Comparison of ENCODE assay signal across 14 cellular contexts in the genomic region with DNA sequence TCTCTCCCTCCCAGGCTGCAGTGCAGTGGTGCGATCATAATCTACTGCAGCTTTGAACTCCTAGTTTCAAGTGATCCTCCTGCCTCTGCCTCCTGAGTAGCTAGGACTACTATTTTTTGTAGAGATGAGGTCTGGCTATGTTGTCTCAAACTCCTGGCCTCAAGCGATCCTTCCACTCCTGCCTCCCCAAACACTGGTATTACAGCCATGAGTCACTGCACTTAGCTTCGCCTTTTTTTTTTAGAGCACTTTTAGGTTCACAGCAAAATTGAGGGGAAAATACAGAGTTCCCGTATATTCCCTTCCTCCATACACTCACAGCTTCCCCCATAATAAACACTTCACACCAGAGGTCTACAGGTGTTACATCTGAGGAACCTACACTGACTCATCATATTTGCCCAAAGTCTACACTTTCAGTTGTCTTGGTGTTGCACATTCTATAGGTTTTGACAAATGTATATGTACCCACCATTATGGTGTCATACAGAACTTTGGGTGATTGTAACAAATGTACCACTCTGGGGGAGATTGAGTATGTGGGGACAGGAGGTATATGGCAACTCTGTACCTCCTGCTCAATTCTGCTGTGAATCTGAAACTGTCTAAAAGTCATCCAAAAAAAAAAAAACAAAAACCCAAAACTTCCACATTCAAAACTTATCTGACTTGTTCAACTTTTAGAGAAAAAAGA. TPM values are rescaled to one million over a fixed set of nuclear protein-coding genes. Genes with fewer than 3 reads are reported as not detected.
DNase-seq lines count a peak whose midpoint lies in the region; TF ChIP-seq lines count a peak whose summit lies in the region.
"Had no signal": no experiment of that assay in that cellular context is flagged by ENCODE, and none has a peak within 500 bp of the region (broad histone marks: within the 10 kb centered on the region; RNA-seq: fewer than 3 reads in every experiment).

No MANE protein-coding gene starts in this region.

- no peaks in the 10 kb centered on the region for H3K9me3 ChIP-seq in HEK293 (ENCODE audit: control insufficient read depth, insufficient read depth, low read depth, low read length)
- no peaks in the 10 kb centered on the region for H3K9me3 ChIP-seq in mesenchymal stem cell (ENCODE audit: control insufficient read depth, low read length)
- H3K9me3 ChIP-seq: tibial nerve had no signal

- no peaks in the 10 kb centered on the region for H3K9me3 Mint-ChIP-seq in activated CD4-positive, alpha-beta T cell treated with anti-CD3 and anti-CD28 coated beads, Interleukin-2, amount 10 ng/mL, durations not matched to agents 24 days and 14 days
- H3K9me3 Mint-ChIP-seq: T-cell had no signal

- H3K27ac ChIP-seq in HEK293 (ENCODE audit: extremely low read depth, low read depth, low read length) (no peak overlapping the region), mesenchymal stem cell (ENCODE audit: low read length, poor library complexity, severe bottlenecking) (no peak overlapping the region)
- H3K27ac ChIP-seq: tibial nerve had no signal

- H3K4me3 ChIP-seq in HEK293 (ENCODE audit: low read depth, low read length) (no peak overlapping the region), mesenchymal stem cell (ENCODE audit: insufficient read depth in 1 of 2, low read depth in 1 of 2, low read length in 2 of 2) (no peak overlapping the region)
- H3K4me3 ChIP-seq: tibial nerve had no signal

- H3K4me1 ChIP-seq in HEK293 (ENCODE audit: control insufficient read depth, insufficient read depth, low read length) (no peaks in the 10 kb centered on the region), mesenchymal stem cell (ENCODE audit: control insufficient read depth, insufficient read depth, low read depth, low read length) (no peaks in the 10 kb centered on the region)
- H3K4me1 ChIP-seq: tibial nerve had no signal

- TF ChIP-seq CTCF in HEK293 (tag by site-specific recombination; IDR thresholded peaks at IDR 0.05) (no peak), GM10248 (IDR thresholded peaks at IDR 0.05; ENCODE audit: control extremely low read depth, extremely low read depth, low read depth, missing control alignments) (no peak)

- H2AK5ac ChIP-seq in mesenchymal stem cell (ENCODE audit: low read length, severe bottlenecking) = no peak overlapping the region

- H2BK5ac ChIP-seq in mesenchymal stem cell (ENCODE audit: low read depth, low read length, poor library complexity, severe bottlenecking) = no peak overlapping the region

- no peak overlapping the region for H3K4me3 Mint-ChIP-seq in activated CD4-positive, alpha-beta T cell treated with anti-CD3 and anti-CD28 coated beads, Interleukin-2, amount 10 ng/mL, durations not matched to agents 24 days and 14 days
- H3K4me3 Mint-ChIP-seq: T-cell had no signal

- no peak overlapping the region for H3K23ac ChIP-seq in mesenchymal stem cell (ENCODE audit: low read length in 2 of 2)

- no peak overlapping the region for H2AFZ ChIP-seq in mesenchymal stem cell (ENCODE audit: low read depth, low read length)

- H4K91ac ChIP-seq in mesenchymal stem cell (ENCODE audit: low read length) = no peak overlapping the region

- H2BK12ac ChIP-seq in mesenchymal stem cell (ENCODE audit: low read length in 2 of 2) = no peak overlapping the region

- H3K4ac ChIP-seq in mesenchymal stem cell (ENCODE audit: low read depth in 1 of 2, low read length in 2 of 2) = no peak overlapping the region

- H3K14ac ChIP-seq in mesenchymal stem cell (ENCODE audit: low read length in 2 of 2) = no peak overlapping the region

- intact Hi-C loops in activated CD4-positive, alpha-beta T cell treated with anti-CD3 and anti-CD28 coated beads, Interleukin-2, amount 10 ng/mL, durations not matched to agents 24 days and 14 days (cut with micrococcal nuclease) = no loop called here

- peak overlapping the region; percentile 30 for H3K27ac Mint-ChIP-seq in activated CD4-positive, alpha-beta T cell treated with anti-CD3 and anti-CD28 coated beads, Interleukin-2, amount 10 ng/mL, durations not matched to agents 24 days and 14 days
- H3K27ac Mint-ChIP-seq: T-cell had no signal

- peaks cover 0 to 26% of the 10 kb centered on the region in 2 experiments; a peak in 2 of 3 replicates for H3K36me3 ChIP-seq in HEK293 (ENCODE audit: control insufficient read depth in 2 of 2, insufficient read depth in 1 of 2, low read length in 2 of 2)
- H3K36me3 ChIP-seq in mesenchymal stem cell (ENCODE audit: control insufficient read depth in 1 of 2, insufficient read depth in 2 of 2, low read depth in 1 of 2, low read length in 2 of 2) = peaks cover 26 to 28% of the 10 kb centered on the region in 2 experiments

- H4K8ac ChIP-seq in mesenchymal stem cell (ENCODE audit: low read length) = no peak overlapping the region

- H3K4me2 ChIP-seq in mesenchymal stem cell (ENCODE audit: low read length, poor library complexity, severe bottlenecking) = no peak overlapping the region

- H3K36me3 Mint-ChIP-seq in activated CD4-positive, alpha-beta T cell treated with anti-CD3 and anti-CD28 coated beads, Interleukin-2, amount 10 ng/mL, durations not matched to agents 24 days and 14 days (ENCODE audit: low read depth) = peaks cover 24% of the 10 kb centered on the region

- H3K9ac ChIP-seq in mesenchymal stem cell (ENCODE audit: low read length) = no peak overlapping the region

- peaks cover 7% of the 10 kb centered on the region for H3K4me1 Mint-ChIP-seq in activated CD4-positive, alpha-beta T cell treated with anti-CD3 and anti-CD28 coated beads, Interleukin-2, amount 10 ng/mL, durations not matched to agents 24 days and 14 days
- H3K4me1 Mint-ChIP-seq: T-cell had no signal

- H3K27me3 ChIP-seq in mesenchymal stem cell (ENCODE audit: control insufficient read depth in 1 of 2, insufficient read depth in 1 of 2, low read length in 2 of 2) = peaks cover 0 to 4% of the 10 kb centered on the region in 2 experiments
- H3K27me3 ChIP-seq: tibial nerve had no signal

- no peaks in the 10 kb centered on the region for H3K27me3 Mint-ChIP-seq in activated CD4-positive, alpha-beta T cell treated with anti-CD3 and anti-CD28 coated beads, Interleukin-2, amount 10 ng/mL, durations not matched to agents 24 days and 14 days
- H3K27me3 Mint-ChIP-seq: T-cell had no signal

- CTCF ChIA-PET in HEK293 (lab: Yijun Ruan, JAX) (interaction anchor here (1.5 to 1.6 kb wide), 2 partner anchors 10 to 13 kb away, joined by 4 to 6 read pairs; no protein-coding TSS in a partner anchor), GM10248 (lab: Yijun Ruan, JAX) (interaction anchor here (3.2 to 4.3 kb wide), 2 partner anchors 9 to 14 kb away, joined by 10 to 19 read pairs; a partner anchor contains a TSS)

- H3K79me1 ChIP-seq in mesenchymal stem cell (replicated peaks; ENCODE audit: low read length, poor library complexity, severe bottlenecking) = no peaks in the 10 kb centered on the region

- WGBS in mesenchymal stem cell = 81% methylated on average over 3 of the region's 4 CpGs

- POLR2A ChIA-PET in HEK293 (lab: Yijun Ruan, JAX) (interaction anchor here (0.7 to 0.9 kb wide), 2 partner anchors 14 to 108 kb away, joined by 3 read pairs; no protein-coding TSS in a partner anchor), GM10248 (lab: Yijun Ruan, JAX) (interaction anchor here (0.7 kb wide), 1 partner anchor 282 kb away, joined by 6 read pairs; no protein-coding TSS in a partner anchor)

- no peak overlapping the region for H2BK15ac ChIP-seq in mesenchymal stem cell (ENCODE audit: low read depth, poor library complexity, severe bottlenecking)

- no peak overlapping the region for H3K18ac ChIP-seq in mesenchymal stem cell (ENCODE audit: low read depth in 1 of 2, low read length in 2 of 2)

- no peak for DNase-seq in activated CD4-positive, alpha-beta T cell treated with anti-CD3 and anti-CD28 coated beads, Interleukin-2, amount 10 ng/mL, durations not matched to agents 24 days and 14 days
- no peak for DNase-seq in activated CD4-positive, alpha-beta T cell treated with anti-CD3 and anti-CD28 coated beads for 1 hour
- DNase-seq in RPMI8226 (peak; percentile 59), mesenchymal stem cell (peak; percentile 9), NCI-H2029 treated with DMSO at 0.1 percent for 48 hours (lab: John Stamatoyannopoulos, UW) (no peak), GM10248 (ENCODE audit: extremely low spot score) (no peak)
- no peak for DNase-seq in stimulated activated CD4-positive, alpha-beta T cell treated with anti-CD3 and anti-CD28 coated beads, Interleukin-12 subunit alpha, Interleukin-12 subunit beta, amount 100 ng/mL, for 4 hours
- DNase-seq: C1 segment of cervical spinal cord, erythroblast, left colon, NCI-H1930, T-cell had no signal

- H2BK120ac ChIP-seq in mesenchymal stem cell (ENCODE audit: low read depth, low read length) = no peak overlapping the region

TF ChIP-seq in HEK293, 187 proteins besides CTCF, POLR2A, EP300 and RAD21:
- TF ChIP-seq ZEB2 (tag by site-specific recombination; IDR thresholded peaks at IDR 0.05) = no peak
- TF ChIP-seq SCRT1 (tag by site-specific recombination; IDR thresholded peaks at IDR 0.05; ENCODE audit: borderline replicate concordance) = peak; percentile 56; the same call in 1 of the 2 replicates
- TF ChIP-seq SCRT2 (tag by site-specific recombination; IDR thresholded peaks at IDR 0.05) = peak; percentile 61

RNA-seq across cellular contexts. Expression of a gene that starts 11.3 kb away (rescaled TPM):
- 28.8 and 31.6 TPM in 2 replicates for total RNA-seq in activated CD4-positive, alpha-beta T cell treated with anti-CD3 and anti-CD28 coated beads, Interleukin-2, amount 10 ng/mL, durations not matched to agents 24 days and 14 days
- polyA plus RNA-seq in mesenchymal stem cell (2013, experiment 1 of 2) = 6.8 TPM
- 7.2 TPM for polyA plus RNA-seq in mesenchymal stem cell (2013, experiment 2 of 2)

RNA-seq across cellular contexts. Expression of a gene that starts 15.0 kb away (rescaled TPM):
- total RNA-seq in activated CD4-positive, alpha-beta T cell treated with anti-CD3 and anti-CD28 coated beads, Interleukin-2, amount 10 ng/mL, durations not matched to agents 24 days and 14 days = 193 and 203 TPM in 2 replicates
- 118 TPM for polyA plus RNA-seq in mesenchymal stem cell (2013, experiment 1 of 2)
- polyA plus RNA-seq in mesenchymal stem cell (2013, experiment 2 of 2) = 124 TPM

RNA-seq across cellular contexts. Expression of a gene that starts 23.4 kb away (rescaled TPM):
- total RNA-seq in activated CD4-positive, alpha-beta T cell treated with anti-CD3 and anti-CD28 coated beads, Interleukin-2, amount 10 ng/mL, durations not matched to agents 24 days and 14 days = 141 and 151 TPM in 2 replicates
- 76.7 TPM for polyA plus RNA-seq in mesenchymal stem cell (2013, experiment 1 of 2)
- 77.1 TPM for polyA plus RNA-seq in mesenchymal stem cell (2013, experiment 2 of 2)

RNA-seq across cellular contexts. Expression of a gene that starts 23.8 kb away (rescaled TPM):
- 1,641 and 1,650 TPM in 2 replicates for total RNA-seq in activated CD4-positive, alpha-beta T cell treated with anti-CD3 and anti-CD28 coated beads, Interleukin-2, amount 10 ng/mL, durations not matched to agents 24 days and 14 days
- polyA plus RNA-seq in mesenchymal stem cell (2013, experiment 1 of 2) = 1,955 TPM
- polyA plus RNA-seq in mesenchymal stem cell (2013, experiment 2 of 2) = 1,914 TPM

RNA-seq across cellular contexts. Expression of a gene that starts 25.6 kb away (rescaled TPM):
- total RNA-seq in activated CD4-positive, alpha-beta T cell treated with anti-CD3 and anti-CD28 coated beads, Interleukin-2, amount 10 ng/mL, durations not matched to agents 24 days and 14 days = 20.2 and 20.9 TPM in 2 replicates
- 29.0 TPM for polyA plus RNA-seq in mesenchymal stem cell (2013, experiment 1 of 2)
- 29.0 TPM for polyA plus RNA-seq in mesenchymal stem cell (2013, experiment 2 of 2)

Comparison
In these comparisons a context has a peak if more than half of its experiments do, and no peak if none do; other contexts are left out.
1. DNase-seq: peak in RPMI8226 (single experiment) and mesenchymal stem cell (single experiment); none in activated CD4-positive, alpha-beta T cell treated with anti-CD3 and anti-CD28 coated beads, Interleukin-2, amount 10 ng/mL, durations not matched to agents 24 days and 14 days (single experiment), activated CD4-positive, alpha-beta T cell treated with anti-CD3 and anti-CD28 coated beads for 1 hour (single experiment), stimulated activated CD4-positive, alpha-beta T cell treated with anti-CD3 and anti-CD28 coated beads, Interleukin-12 subunit alpha, Interleukin-12 subunit beta, amount 100 ng/mL, for 4 hours (single experiment), NCI-H2029 treated with DMSO at 0.1 percent for 48 hours (single experiment) and GM10248 (single experiment).